8 cellular contexts compared by ENCODE assay signal in the genomic region with DNA sequence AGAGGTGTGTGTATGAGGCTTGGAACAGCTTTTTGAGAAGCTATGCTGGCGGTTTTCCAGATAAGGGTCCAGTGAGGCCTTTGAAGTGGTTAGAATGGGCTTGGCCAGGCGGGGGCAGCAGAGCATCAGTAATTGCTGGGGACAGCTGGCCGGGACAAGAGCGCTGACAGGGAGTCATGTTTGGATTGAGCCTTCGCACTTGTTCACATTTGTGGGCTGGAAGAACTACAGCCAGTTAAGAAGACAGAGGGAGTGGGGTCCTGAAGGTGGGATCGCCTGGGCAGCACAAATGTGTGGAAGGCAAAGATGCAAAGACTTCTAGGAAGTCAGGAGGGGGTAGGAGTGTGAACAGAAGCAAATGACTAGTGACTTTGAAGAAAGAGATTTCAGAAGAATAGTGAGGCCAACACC. TPM values are rescaled to one million over a fixed set of nuclear protein-coding genes. Genes with fewer than 3 reads are reported as not detected.
DNase-seq lines count a peak whose midpoint lies in the region; ATAC-seq, FAIRE-seq and TF ChIP-seq lines count a peak whose summit lies in the region.

No MANE protein-coding gene starts in this region.

- FAIRE-seq in GM12891 (lab: Jason Lieb, UNC), result peak; percentile 77

- DNase-seq in GM12891 (ENCODE audit: insufficient read length, low spot score) (peak; percentile 20), NCI-H1417 treated with DMSO at 0.1 percent for 48 hours (lab: John Stamatoyannopoulos, UW) (peak; percentile 26), T-cell (peak in 33 of 34 experiments; percentile 12 to 65 (median 48)), heart right ventricle (peak; percentile 87 to 88), renal cortical epithelial cell (ENCODE audit: low read depth) (peak; percentile 56), KG1 (lab: John Stamatoyannopoulos, UW) (no peak)
- peak; percentile 76 for DNase-seq in activated naive CD8-positive, alpha-beta T cell treated with anti-CD3 and anti-CD28 coated beads, Interleukin-2, amount 50 U/mL, for 24 hours

- H3K27me3 ChIP-seq in heart right ventricle, result peaks cover 0 to 5% (median 4%) of the 10 kb centered on the region in 7 donors

- TF ChIP-seq CTCF in heart right ventricle (IDR thresholded peaks at IDR 0.05), result peak; percentile 63 to 90 (median 80)

- H3K36me3 Mint-ChIP-seq in T-cell, result no peaks in the 10 kb centered on the region
- H3K36me3 Mint-ChIP-seq in activated naive CD8-positive, alpha-beta T cell treated with anti-CD3 and anti-CD28 coated beads, Interleukin-2, amount 50 U/mL, for 24 hours (ENCODE audit: low read depth), result no peaks in the 10 kb centered on the region

- POLR2A ChIA-PET in T-cell (lab: Charles Lee), result no interaction called here

- H3K36me3 ChIP-seq in heart right ventricle, result no peaks in the 10 kb centered on the region

- H3K27ac Mint-ChIP-seq in T-cell, result no peak overlapping the region
- no peak overlapping the region for H3K27ac Mint-ChIP-seq in activated naive CD8-positive, alpha-beta T cell treated with anti-CD3 and anti-CD28 coated beads, Interleukin-2, amount 50 U/mL, for 24 hours

- 2 to 3% methylated on average over 6 of the region's 6 CpGs for WGBS in heart right ventricle, 2 donors

- peaks cover 0 to 14% (median 0%) of the 10 kb centered on the region in 11 donors for H3K9me3 ChIP-seq in heart right ventricle

- H3K9me3 Mint-ChIP-seq in T-cell, result no peaks in the 10 kb centered on the region
- H3K9me3 Mint-ChIP-seq in activated naive CD8-positive, alpha-beta T cell treated with anti-CD3 and anti-CD28 coated beads, Interleukin-2, amount 50 U/mL, for 24 hours, result peaks cover 11% of the 10 kb centered on the region

- no peaks in the 10 kb centered on the region for H3K4me1 Mint-ChIP-seq in T-cell
- H3K4me1 Mint-ChIP-seq in activated naive CD8-positive, alpha-beta T cell treated with anti-CD3 and anti-CD28 coated beads, Interleukin-2, amount 50 U/mL, for 24 hours, result no peaks in the 10 kb centered on the region

- H3K4me1 ChIP-seq in heart right ventricle, result peaks cover 0 to 10% (median 0%) of the 10 kb centered on the region in 9 donors

- H3K4me3 Mint-ChIP-seq in T-cell, result no peak overlapping the region
- no peak overlapping the region for H3K4me3 Mint-ChIP-seq in activated naive CD8-positive, alpha-beta T cell treated with anti-CD3 and anti-CD28 coated beads, Interleukin-2, amount 50 U/mL, for 24 hours

- intact Hi-C loops in heart right ventricle (cut with DNase I), result loop anchor here (1.0 to 10.0 kb wide), 8 partner anchors 73 to 733 kb away; no protein-coding TSS in a partner anchor

- H3K4me3 ChIP-seq in heart right ventricle, result no peak overlapping the region

- no peak for TF ChIP-seq POLR2A in GM12891 (IDR thresholded peaks at IDR 0.05; ENCODE audit: low read depth, low read length)

- no peak overlapping the region for H3K27ac ChIP-seq in heart right ventricle

- H3K27me3 Mint-ChIP-seq in T-cell, result peaks cover 27 to 29% of the 10 kb centered on the region in 2 donors
- H3K27me3 Mint-ChIP-seq in activated naive CD8-positive, alpha-beta T cell treated with anti-CD3 and anti-CD28 coated beads, Interleukin-2, amount 50 U/mL, for 24 hours, result peaks cover 27% of the 10 kb centered on the region

- CTCF ChIA-PET in T-cell (lab: Charles Lee), result interaction anchor here (0.5 to 1.7 kb wide), 7 partner anchors 12 to 1001 kb away, joined by 3 to 7 read pairs (median 3); a partner anchor contains a TSS

- ATAC-seq in HG02678 (IDR thresholded peaks at IDR 0.05; ENCODE audit: unreplicated experiment) (peak; percentile 97), T-cell (replicated peaks in 1 of 4) (peak in 3 of 4 experiments; percentile 53 to 71 (median 62)), heart right ventricle (peak; percentile 87 to 98 (median 91))
- ATAC-seq in activated naive CD8-positive, alpha-beta T cell treated with anti-CD3 and anti-CD28 coated beads, Interleukin-2, amount 50 U/mL, for 24 hours, result peak; percentile 84

TF ChIP-seq in GM12891, 5 proteins besides CTCF, POLR2A, EP300 and RAD21:
- TF ChIP-seq TAF1 (IDR thresholded peaks at IDR 0.05; ENCODE audit: low read depth, low read length) (no peak), POLR2AphosphoS5 (IDR thresholded peaks at IDR 0.05; ENCODE audit: low read depth, low read length) (no peak), SPI1 (IDR thresholded peaks at IDR 0.05; ENCODE audit: low read depth, low read length) (no peak), POU2F2 (IDR thresholded peaks at IDR 0.05; ENCODE audit: low read depth, low read length) (no peak), PAX5 (IDR thresholded peaks at IDR 0.05; ENCODE audit: insufficient read depth, low read length, severe bottlenecking) (no peak)

RNA-seq across cellular contexts. Expression of a gene that starts 12.8 kb away (rescaled TPM):
- polyA plus RNA-seq in GM12891 (2012; ENCODE audit: low read depth, missing spikeins), result 18.7 TPM
- total RNA-seq in T-cell, result 10 to 100 TPM; 11.1 to 15.3 (median 12.0) TPM
- total RNA-seq in heart right ventricle, result 10 to 100 TPM; 16.7 to 26.5 (median 20.5) TPM
- 10 to 100 TPM in 1 of 2 donors, 1 to 10 TPM in 1; 5.0 to 10.8 TPM for polyA plus RNA-seq in heart right ventricle
- 6.4 and 11.6 TPM in 2 replicates for total RNA-seq in renal cortical epithelial cell
